Comparison of ENCODE assay signal across 13 cellular contexts in the genomic region with DNA sequence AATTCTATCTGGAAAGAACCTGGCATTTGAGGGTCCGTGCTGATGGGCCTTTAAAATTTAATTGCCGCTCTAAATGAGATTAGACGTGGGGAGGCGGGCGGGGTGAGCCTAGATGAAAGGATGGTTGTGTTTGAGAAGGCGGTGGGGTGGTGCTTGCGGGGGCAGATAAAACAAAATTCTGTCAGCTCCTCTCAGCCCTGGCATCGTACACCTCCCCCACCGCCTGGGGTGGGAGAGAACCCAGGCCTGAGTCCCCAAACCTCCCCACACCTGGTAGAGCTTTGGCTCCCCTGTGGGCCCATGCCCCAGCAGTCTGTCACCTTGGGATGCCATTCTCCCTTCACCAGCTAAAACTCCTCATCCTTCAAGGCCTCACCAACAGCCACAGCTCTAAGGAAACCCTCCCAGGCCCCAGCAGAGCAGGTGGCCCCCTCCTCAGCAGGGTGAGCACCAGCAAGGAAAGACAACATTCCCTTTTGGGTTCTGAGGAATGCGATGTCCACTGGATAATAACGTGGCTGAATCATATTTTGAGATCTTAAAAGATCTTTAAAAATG.
DNase-seq lines count a peak whose midpoint lies in the region; ATAC-seq lines count a peak whose summit lies in the region.
"Had no signal": no experiment of that assay in that cellular context is flagged by ENCODE, and none has a peak within 500 bp of the region (broad histone marks: within the 10 kb centered on the region; RNA-seq: fewer than 3 reads in every experiment).

No MANE protein-coding gene starts in this region.

- H3K27me3 ChIP-seq in H7 (ENCODE audit: control insufficient read depth, insufficient read depth, low read length) (peaks cover 19% of the 10 kb centered on the region), neuronal stem cell (ENCODE audit: control insufficient read depth in 3 of 3, insufficient read depth in 3 of 3, low read depth in 1 of 3, low read length in 3 of 3) (peaks cover 0 to 14% (median 9%) of the 10 kb centered on the region in 3 experiments)
- H3K27me3 ChIP-seq: BLaER1 had no signal

- peaks cover 2% of the 10 kb centered on the region for H3K4me1 Mint-ChIP-seq in activated naive CD8-positive, alpha-beta T cell treated with anti-CD3 and anti-CD28 coated beads, Interleukin-2, amount 50 U/mL, for 24 hours

- no peak overlapping the region for H4K91ac ChIP-seq in neuronal stem cell (ENCODE audit: low read depth, low read length, poor library complexity)

- peaks cover 21% of the 10 kb centered on the region for H3K27me3 Mint-ChIP-seq in activated naive CD8-positive, alpha-beta T cell treated with anti-CD3 and anti-CD28 coated beads, Interleukin-2, amount 50 U/mL, for 24 hours

- no peak overlapping the region for H3K4me3 Mint-ChIP-seq in activated naive CD8-positive, alpha-beta T cell treated with anti-CD3 and anti-CD28 coated beads, Interleukin-2, amount 50 U/mL, for 24 hours

- H3K9me3 ChIP-seq in neuronal stem cell (replicated peaks in 1 of 2; ENCODE audit: control insufficient read depth in 2 of 2, insufficient read depth in 1 of 2, low read depth in 1 of 2, low read length in 2 of 2): no peaks in the 10 kb centered on the region
- H3K9me3 ChIP-seq: BLaER1 had no signal

- no peak overlapping the region for H2BK12ac ChIP-seq in neuronal stem cell (ENCODE audit: low read length)

- H3K79me1 ChIP-seq in neuronal stem cell (ENCODE audit: low read depth, low read length): no peaks in the 10 kb centered on the region

- H3K4me3 ChIP-seq in H7 (ENCODE audit: insufficient read depth, low read depth, low read length): no peak overlapping the region
- no peak overlapping the region for H3K4me3 ChIP-seq in neuronal stem cell (ENCODE audit: low read length in 2 of 2)
- H3K4me3 ChIP-seq: BLaER1 had no signal

- no peak overlapping the region for H3K18ac ChIP-seq in neuronal stem cell (ENCODE audit: low read length)

- peak overlapping the region; percentile 25 for H2AK5ac ChIP-seq in neuronal stem cell (ENCODE audit: low read depth, low read length)

- H3K27ac ChIP-seq in neuronal stem cell (replicated peaks; ENCODE audit: low read length): no peak overlapping the region
- H3K27ac ChIP-seq: BLaER1 had no signal

- no peak overlapping the region for H3K23ac ChIP-seq in neuronal stem cell (ENCODE audit: low read depth, low read length, poor library complexity)

- H3K4me2 ChIP-seq in neuronal stem cell (ENCODE audit: insufficient read depth, low read length, poor library complexity, severe bottlenecking): no peak overlapping the region
- H3K4me2 ChIP-seq: BLaER1 had no signal

- ATAC-seq in HG03095 (IDR thresholded peaks at IDR 0.05; ENCODE audit: unreplicated experiment) (no peak), HG03521 (IDR thresholded peaks at IDR 0.05; ENCODE audit: unreplicated experiment) (no peak)
- no peak for ATAC-seq in activated naive CD8-positive, alpha-beta T cell treated with anti-CD3 and anti-CD28 coated beads, Interleukin-2, amount 50 U/mL, for 24 hours

- H3K14ac ChIP-seq in neuronal stem cell (ENCODE audit: low read length): no peak overlapping the region

- no CpG with 5 or more reads among the region's 11 CpGs for WGBS in neuronal stem cell (ENCODE audit: extremely low coverage in 2 of 2, insufficient read length in 2 of 2, insufficient replicate concordance in 1 of 2), 2 donors

- H4K8ac ChIP-seq in neuronal stem cell (ENCODE audit: low read depth, low read length): no peak overlapping the region

- H2BK120ac ChIP-seq in neuronal stem cell (ENCODE audit: low read depth, low read length): no peak overlapping the region

- H3K36me3 Mint-ChIP-seq in activated naive CD8-positive, alpha-beta T cell treated with anti-CD3 and anti-CD28 coated beads, Interleukin-2, amount 50 U/mL, for 24 hours (ENCODE audit: low read depth): no peaks in the 10 kb centered on the region

- H3K36me3 ChIP-seq in H7 (replicated peaks; ENCODE audit: control insufficient read depth, insufficient read depth, low read length): no peaks in the 10 kb centered on the region
- no peaks in the 10 kb centered on the region for H3K36me3 ChIP-seq in neuronal stem cell (replicated peaks in 1 of 2; ENCODE audit: control insufficient read depth in 2 of 2, insufficient read depth in 2 of 2, low read length in 2 of 2)
- H3K36me3 ChIP-seq: BLaER1 had no signal

- H3K27ac Mint-ChIP-seq in activated naive CD8-positive, alpha-beta T cell treated with anti-CD3 and anti-CD28 coated beads, Interleukin-2, amount 50 U/mL, for 24 hours: no peak overlapping the region

- no peak overlapping the region for H2BK15ac ChIP-seq in neuronal stem cell (ENCODE audit: low read length)

- peak; percentile 49 for DNase-seq in H7
- DNase-seq in NCI-H82 (lab: John Stamatoyannopoulos, UW): peak; percentile 71
- peak; percentile 31 for DNase-seq in ecto neural progenitor cell (ENCODE audit: low spot score)
- DNase-seq in neuronal stem cell (ENCODE audit: low spot score): no peak
- no peak for DNase-seq in activated naive CD8-positive, alpha-beta T cell treated with anti-CD3 and anti-CD28 coated beads, Interleukin-2, amount 50 U/mL, for 24 hours
- DNase-seq: NCI-H1092, NCI-H1694, NCI-H345, NCI-H774, SHP77 treated with DMSO at 0.1 percent for 48 hours had no signal

- H3K9me3 Mint-ChIP-seq in activated naive CD8-positive, alpha-beta T cell treated with anti-CD3 and anti-CD28 coated beads, Interleukin-2, amount 50 U/mL, for 24 hours: no peaks in the 10 kb centered on the region

- H3K9ac ChIP-seq in neuronal stem cell (ENCODE audit: low read depth, low read length, poor library complexity): no peak overlapping the region
- H3K9ac ChIP-seq: BLaER1 had no signal

- H3K4ac ChIP-seq in neuronal stem cell (ENCODE audit: low read length): no peak overlapping the region

- H2AFZ ChIP-seq in neuronal stem cell (ENCODE audit: low read length): no peak overlapping the region

- no peak overlapping the region for H2BK5ac ChIP-seq in neuronal stem cell (ENCODE audit: low read length)

- H3K4me1 ChIP-seq in neuronal stem cell (ENCODE audit: control insufficient read depth in 2 of 2, insufficient read depth in 1 of 2, low read depth in 1 of 2, low read length in 2 of 2): peaks cover 0 to 2% of the 10 kb centered on the region in 2 donors

Comparison
In these comparisons a context has a peak if more than half of its experiments do, and no peak if none do; other contexts are left out.
1. DNase-seq: peak in H7 (single experiment), NCI-H82 (single experiment) and ecto neural progenitor cell (single experiment); none in neuronal stem cell (single experiment) and activated naive CD8-positive, alpha-beta T cell treated with anti-CD3 and anti-CD28 coated beads, Interleukin-2, amount 50 U/mL, for 24 hours (single experiment).